ENCODE assay signal across 17 cellular contexts in genomic region chr4:179663641-179664431, GRCh38.
"Had no signal": no experiment of that assay in that cellular context is flagged by ENCODE, and none has a peak within 500 bp of the region (broad histone marks: within the 10 kb centered on the region; RNA-seq: fewer than 3 reads in every experiment).

No MANE protein-coding gene starts in this region.

- H3K27ac Mint-ChIP-seq: dendritic cell treated with granulocyte-macrophage colony-stimulating factor and Interleukin-4, amounts not matched to agents 40 ng/mL and 50 ng/mL, for 4 days; effector memory CD8-positive, alpha-beta T cell; naive thymus-derived CD8-positive, alpha-beta T cell had no signal

- H3K4me1 ChIP-seq: esophagus muscularis mucosa, gastrocnemius medialis, left ventricle myocardium inferior, lower lobe of right lung, right atrium auricular region had no signal

- H3K36me3 Mint-ChIP-seq: naive thymus-derived CD8-positive, alpha-beta T cell had no signal

- FAIRE-seq: colon, small intestine had no signal

- H3K9me3 ChIP-seq: gastrocnemius medialis, lower lobe of right lung, right atrium auricular region had no signal

- H3K4me3 Mint-ChIP-seq: dendritic cell treated with granulocyte-macrophage colony-stimulating factor and Interleukin-4, amounts not matched to agents 40 ng/mL and 50 ng/mL, for 4 days; effector memory CD8-positive, alpha-beta T cell; naive thymus-derived CD8-positive, alpha-beta T cell had no signal

- ATAC-seq: effector memory CD8-positive, alpha-beta T cell; gastrocnemius medialis; naive thymus-derived CD8-positive, alpha-beta T cell had no signal

- DNase-seq: cerebellar nuclear complex; effector memory CD8-positive, alpha-beta T cell; gastrocnemius medialis; glutamatergic neuron; islet precursor cell; left ventricle myocardium inferior; lower lobe of right lung; naive thymus-derived CD8-positive, alpha-beta T cell; small intestine; stimulated activated CD4-positive, alpha-beta T cell treated with anti-CD3 and anti-CD28 coated beads, Interleukin-12 subunit alpha, Interleukin-12 subunit beta, amount 100 ng/mL, for 4 hours; stimulated activated naive CD4-positive, alpha-beta T cell treated with Interleukin-2 at 50 U/mL for 16 hours; trophoblast cell had no signal

- H3K27me3 Mint-ChIP-seq: dendritic cell treated with granulocyte-macrophage colony-stimulating factor and Interleukin-4, amounts not matched to agents 40 ng/mL and 50 ng/mL, for 4 days; effector memory CD8-positive, alpha-beta T cell; naive thymus-derived CD8-positive, alpha-beta T cell had no signal

- H3K27me3 ChIP-seq: esophagus muscularis mucosa, gastrocnemius medialis, right atrium auricular region had no signal

- H3K27ac ChIP-seq: epithelial cell of prostate, esophagus muscularis mucosa, gastrocnemius medialis, left ventricle myocardium inferior, lower lobe of right lung, right atrium auricular region had no signal

- H3K36me3 ChIP-seq: esophagus muscularis mucosa, gastrocnemius medialis, left ventricle myocardium inferior, lower lobe of right lung, right atrium auricular region had no signal

- H3K4me3 ChIP-seq: esophagus muscularis mucosa, gastrocnemius medialis, left ventricle myocardium inferior, lower lobe of right lung, right atrium auricular region had no signal
